ENCODE assay signal across 24 cellular contexts in the genomic region with DNA sequence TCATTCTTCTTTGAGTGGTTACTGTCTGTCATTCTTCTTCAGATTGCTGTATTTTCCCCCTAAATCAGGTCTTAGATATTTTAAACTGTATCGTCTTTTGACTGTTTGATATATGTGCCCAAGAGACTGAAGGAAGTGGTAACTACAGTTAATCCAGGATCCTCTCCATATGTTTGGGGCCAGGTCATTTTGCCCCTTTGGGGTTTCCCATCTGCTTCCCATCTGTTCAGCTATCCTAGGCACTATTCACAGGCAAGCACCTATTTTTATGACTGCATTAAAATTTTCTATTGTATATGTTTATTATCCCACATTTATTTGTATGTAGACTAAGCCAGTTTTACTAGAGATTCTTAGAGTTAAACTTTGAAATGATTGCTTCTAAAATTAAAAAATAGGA.
A peak's percentile ranks its signal among the peaks of the same experiment; 100 is the strongest.
DNase-seq lines count a peak whose midpoint lies in the region; ATAC-seq and TF ChIP-seq lines count a peak whose summit lies in the region.
"Had no signal": no experiment of that assay in that cellular context is flagged by ENCODE, and none has a peak within 500 bp of the region (broad histone marks: within the 10 kb centered on the region; RNA-seq: fewer than 3 reads in every experiment).

No MANE protein-coding gene starts in this region.

- no peak overlapping the region for H4K91ac ChIP-seq in neuronal stem cell (ENCODE audit: low read depth, low read length, poor library complexity)

- H3K4me3 ChIP-seq in neuronal stem cell (ENCODE audit: low read length in 2 of 2): no peak overlapping the region
- H3K4me3 ChIP-seq: GM23248, SJSA1 had no signal

- no peak overlapping the region for H2AFZ ChIP-seq in neuronal stem cell (ENCODE audit: low read length)
- H2AFZ ChIP-seq: GM23248 had no signal

- H3K14ac ChIP-seq in neuronal stem cell (ENCODE audit: low read length): no peak overlapping the region

- peak overlapping the region; percentile 98 for H3K27ac Mint-ChIP-seq in glutamatergic neuron (ENCODE audit: unreplicated experiment)
- H3K27ac Mint-ChIP-seq: CD14-positive monocyte; CD8-positive, alpha-beta memory T cell; H9 had no signal

- H3K36me3 Mint-ChIP-seq in glutamatergic neuron (ENCODE audit: unreplicated experiment): peaks cover 12% of the 10 kb centered on the region

- no peak overlapping the region for H3K23ac ChIP-seq in neuronal stem cell (ENCODE audit: low read depth, low read length, poor library complexity)

- no peak overlapping the region for H2BK12ac ChIP-seq in neuronal stem cell (ENCODE audit: low read length)

- no peak overlapping the region for H3K18ac ChIP-seq in neuronal stem cell (ENCODE audit: low read length)

- H3K27me3 ChIP-seq in neuronal stem cell (ENCODE audit: control insufficient read depth in 3 of 3, insufficient read depth in 3 of 3, low read depth in 1 of 3, low read length in 3 of 3): no peaks in the 10 kb centered on the region
- H3K27me3 ChIP-seq: BE2C, SJSA1 had no signal

- no CpG with 5 or more reads among the region's 1 CpG for WGBS in neuronal stem cell (ENCODE audit: extremely low coverage in 2 of 2, insufficient read length in 2 of 2, insufficient replicate concordance in 1 of 2), 2 donors

- no peak for TF ChIP-seq CTCF in glutamatergic neuron (IDR thresholded peaks at IDR 0.05; ENCODE audit: partially characterized antibody, unreplicated experiment)

- peaks cover 7% of the 10 kb centered on the region for H3K27me3 Mint-ChIP-seq in glutamatergic neuron (ENCODE audit: unreplicated experiment)
- H3K27me3 Mint-ChIP-seq: IgD-negative memory B cell had no signal

- peaks cover 21% of the 10 kb centered on the region for H3K9me3 Mint-ChIP-seq in glutamatergic neuron (ENCODE audit: unreplicated experiment)

- peak overlapping the region; percentile 80 for H3K4me3 Mint-ChIP-seq in glutamatergic neuron (ENCODE audit: unreplicated experiment)
- H3K4me3 Mint-ChIP-seq: CD14-positive monocyte; CD8-positive, alpha-beta memory T cell; H9; IgD-negative memory B cell had no signal

- no peak overlapping the region for H2BK15ac ChIP-seq in neuronal stem cell (ENCODE audit: low read length)

- H3K9ac ChIP-seq in neuronal stem cell (ENCODE audit: low read depth, low read length, poor library complexity): no peak overlapping the region
- H3K9ac ChIP-seq: GM23248, KMS-11 had no signal

- H3K4me2 ChIP-seq in neuronal stem cell (ENCODE audit: insufficient read depth, low read length, poor library complexity, severe bottlenecking): no peak overlapping the region
- H3K4me2 ChIP-seq: KMS-11 had no signal

- no peaks in the 10 kb centered on the region for H3K4me1 ChIP-seq in neuronal stem cell (ENCODE audit: control insufficient read depth in 2 of 2, insufficient read depth in 1 of 2, low read depth in 1 of 2, low read length in 2 of 2)
- H3K4me1 ChIP-seq: BE2C, SJSA1 had no signal

- no peak for ATAC-seq in stimulated activated naive CD8-positive, alpha-beta T cell treated with anti-CD3 and anti-CD28 coated beads, Interleukin-15, Interleukin-2, amounts not matched to agents 100 U/mL and 50 U/mL, for 24 hours
- ATAC-seq: PC-3 had no signal

- H3K9me3 ChIP-seq in neuronal stem cell (replicated peaks in 1 of 2; ENCODE audit: control insufficient read depth in 2 of 2, insufficient read depth in 1 of 2, low read depth in 1 of 2, low read length in 2 of 2): peaks cover 4 to 23% of the 10 kb centered on the region in 2 donors
- H3K9me3 ChIP-seq: BE2C, SJSA1 had no signal

- peaks cover 53% of the 10 kb centered on the region for H3K4me1 Mint-ChIP-seq in glutamatergic neuron (ENCODE audit: low read depth, unreplicated experiment)
- H3K4me1 Mint-ChIP-seq: CD14-positive monocyte, IgD-negative memory B cell had no signal

- H3K4ac ChIP-seq in neuronal stem cell (ENCODE audit: low read length): no peak overlapping the region

- no peak overlapping the region for H2AK5ac ChIP-seq in neuronal stem cell (ENCODE audit: low read depth, low read length)

- H4K8ac ChIP-seq in neuronal stem cell (ENCODE audit: low read depth, low read length): no peak overlapping the region

- H3K36me3 ChIP-seq in neuronal stem cell (replicated peaks in 1 of 2; ENCODE audit: control insufficient read depth in 2 of 2, insufficient read depth in 2 of 2, low read length in 2 of 2): peaks cover 0 to 34% of the 10 kb centered on the region in 2 donors
- H3K36me3 ChIP-seq: BE2C had no signal

- DNase-seq in NCI-H1694 treated with DMSO at 0.1 percent for 48 hours (lab: John Stamatoyannopoulos, UW) (peak; percentile 51), NCI-H1694 (lab: John Stamatoyannopoulos, UW) (no peak), NCI-H2171 (lab: John Stamatoyannopoulos, UW) (peak; percentile 66), NCI-H82 treated with DMSO at 0.1 percent for 48 hours (lab: John Stamatoyannopoulos, UW; ENCODE audit: unreplicated experiment) (peak; percentile 65), glutamatergic neuron (peak; percentile 61), midbrain (lab: John Stamatoyannopoulos, UW) (no peak), neuronal stem cell (ENCODE audit: low spot score) (no peak)
- DNase-seq in stimulated activated naive CD8-positive, alpha-beta T cell treated with anti-CD3 and anti-CD28 coated beads, Interleukin-15, Interleukin-2, amounts not matched to agents 100 U/mL and 50 U/mL, for 24 hours: no peak
- DNase-seq: BE2C; CD8-positive, alpha-beta memory T cell; DMS53; GM23248; H9; MM.1S; NCI-H187 treated with DMSO at 0.1 percent for 48 hours; NCI-H446 treated with DMSO at 0.1 percent for 48 hours; PC-3; Right ventricle myocardium superior; RPMI8226 had no signal

- no peaks in the 10 kb centered on the region for H3K79me1 ChIP-seq in neuronal stem cell (ENCODE audit: low read depth, low read length)

- no peak overlapping the region for H2BK5ac ChIP-seq in neuronal stem cell (ENCODE audit: low read length)

- no peak overlapping the region for H3K27ac ChIP-seq in neuronal stem cell (replicated peaks; ENCODE audit: low read length)
- H3K27ac ChIP-seq: 22Rv1, GM23248, KMS-11, SJSA1 had no signal

- no peak overlapping the region for H2BK120ac ChIP-seq in neuronal stem cell (ENCODE audit: low read depth, low read length)

Comparison
In these comparisons a context has a peak if more than half of its experiments do, and no peak if none do; other contexts are left out.
1. DNase-seq: peak in NCI-H1694 treated with DMSO at 0.1 percent for 48 hours (single experiment), NCI-H2171 (single experiment), NCI-H82 treated with DMSO at 0.1 percent for 48 hours (single experiment) and glutamatergic neuron (single experiment); none in NCI-H1694 (single experiment), stimulated activated naive CD8-positive, alpha-beta T cell treated with anti-CD3 and anti-CD28 coated beads, Interleukin-15, Interleukin-2, amounts not matched to agents 100 U/mL and 50 U/mL, for 24 hours (single experiment), midbrain (single experiment) and neuronal stem cell (single experiment).